ENCODE assay signal across 1 cellular context in genomic region chr4:138898282-138898681, GRCh38.
TF ChIP-seq lines count a peak whose summit lies in the region.

No MANE protein-coding gene starts in this region.

TF ChIP-seq in K562, 482 proteins besides CTCF, POLR2A, EP300 and RAD21 (continued from another document and continues in another):
- TF ChIP-seq ATF3 (IDR thresholded peaks at IDR 0.05), result peak; percentile 82
- TF ChIP-seq ATF3 (CRISPR knock-in tag; conservative IDR thresholded peaks at IDR 0.05), result no peak
- no peak for TF ChIP-seq ZNF518B (CRISPR knock-in tag; IDR thresholded peaks at IDR 0.05)
- no peak for TF ChIP-seq ZNF79 (CRISPR knock-in tag; IDR thresholded peaks at IDR 0.05; ENCODE audit: low read depth)
- TF ChIP-seq ZNF766 (CRISPR knock-in tag; conservative IDR thresholded peaks at IDR 0.05), result no peak
- no peak for TF ChIP-seq ZBTB11 (CRISPR knock-in tag; IDR thresholded peaks at IDR 0.05)
- no peak for TF ChIP-seq ZBTB1 (CRISPR knock-in tag; IDR thresholded peaks at IDR 0.05; ENCODE audit: borderline replicate concordance, low read depth)
- TF ChIP-seq JUND (IDR thresholded peaks at IDR 0.05; ENCODE audit: borderline replicate concordance, low read depth, low read length), result peak; percentile 83; the same call in 1 of the 2 replicates
- peak; percentile 81 for TF ChIP-seq JUND (tag; IDR thresholded peaks at IDR 0.05; ENCODE audit: borderline replicate concordance, low read depth, low read length)
- TF ChIP-seq GTF3C2 (IDR thresholded peaks at IDR 0.05; ENCODE audit: borderline replicate concordance, extremely low read depth, insufficient read length), result no peak
- no peak for TF ChIP-seq NFATC3 (IDR thresholded peaks at IDR 0.05)
- TF ChIP-seq FOXA1 (IDR thresholded peaks at IDR 0.05; ENCODE audit: borderline replicate concordance), result no peak
- TF ChIP-seq ARID3B (CRISPR knock-in tag; IDR thresholded peaks at IDR 0.05; ENCODE audit: borderline replicate concordance), result no peak
- TF ChIP-seq TFE3 (CRISPR knock-in tag; IDR thresholded peaks at IDR 0.05), result no peak
- TF ChIP-seq USF2 (CRISPR knock-in tag; IDR thresholded peaks at IDR 0.05), result no peak
- no peak for TF ChIP-seq BRF1 (IDR thresholded peaks at IDR 0.05; ENCODE audit: borderline replicate concordance, extremely low read depth, insufficient read length)
- TF ChIP-seq HDAC3 (IDR thresholded peaks at IDR 0.05; ENCODE audit: borderline replicate concordance, partially characterized antibody), result no peak
- TF ChIP-seq ZNF780A (CRISPR knock-in tag; IDR thresholded peaks at IDR 0.05), result no peak
- TF ChIP-seq ARID1B (IDR thresholded peaks at IDR 0.05), result peak; percentile 20; the same call in 1 of the 2 replicates
- TF ChIP-seq ZNF431 (CRISPR knock-in tag; IDR thresholded peaks at IDR 0.05), result no peak
- TF ChIP-seq ZNF740 (CRISPR knock-in tag; IDR thresholded peaks at IDR 0.05), result no peak
- no peak for TF ChIP-seq ZNF740 (tag; IDR thresholded peaks at IDR 0.05)
- no peak for TF ChIP-seq NCOR1 (IDR thresholded peaks at IDR 0.05)
- no peak; the same call in 1 of the 2 replicates for TF ChIP-seq MEF2D (tag; conservative IDR thresholded peaks at IDR 0.05; ENCODE audit: low read depth)
- TF ChIP-seq ZNF561 (CRISPR knock-in tag; conservative IDR thresholded peaks at IDR 0.05), result no peak
- no peak for TF ChIP-seq ZNF707 (CRISPR knock-in tag; conservative IDR thresholded peaks at IDR 0.05)
- no peak for TF ChIP-seq CHD1 (IDR thresholded peaks at IDR 0.05; ENCODE audit: low read length)
- no peak for TF ChIP-seq RBM25 (IDR thresholded peaks at IDR 0.05; ENCODE audit: low read depth, low read length, severe bottlenecking)
- no peak for TF ChIP-seq PATZ1 (CRISPR knock-in tag; IDR thresholded peaks at IDR 0.05; ENCODE audit: borderline replicate concordance)
- no peak for TF ChIP-seq SRSF3 (IDR thresholded peaks at IDR 0.05; ENCODE audit: insufficient read depth, low read length)
- no peak for TF ChIP-seq HSF4 (CRISPR knock-in tag; IDR thresholded peaks at IDR 0.05; ENCODE audit: borderline replicate concordance)
- TF ChIP-seq ETV6 (IDR thresholded peaks at IDR 0.05; ENCODE audit: borderline replicate concordance in 1 of 2, low read depth in 2 of 2, low read length in 1 of 2), result no peak
- TF ChIP-seq ETV6 (CRISPR knock-in tag; IDR thresholded peaks at IDR 0.05; ENCODE audit: borderline replicate concordance), result no peak
- no peak for TF ChIP-seq POLR3A (IDR thresholded peaks at IDR 0.05; ENCODE audit: borderline replicate concordance, extremely low read depth, insufficient read depth, insufficient read length)
- TF ChIP-seq ZBTB17 (CRISPR knock-in tag; IDR thresholded peaks at IDR 0.05), result no peak
- no peak for TF ChIP-seq PTTG1 (tag; IDR thresholded peaks at IDR 0.05; ENCODE audit: low read depth)
- no peak for TF ChIP-seq ZNF511 (CRISPR knock-in tag; IDR thresholded peaks at IDR 0.05)
- TF ChIP-seq DPF2 (IDR thresholded peaks at IDR 0.05), result 0 out of 2 replicates have a peak, but pooled peaks have one; percentile 26
- no peak for TF ChIP-seq ZNF668 (CRISPR knock-in tag; IDR thresholded peaks at IDR 0.05)
- no peak for TF ChIP-seq ARID3A (IDR thresholded peaks at IDR 0.05; ENCODE audit: borderline replicate concordance, low read depth, low read length)
- TF ChIP-seq KAT7 (CRISPR knock-in tag; IDR thresholded peaks at IDR 0.05; ENCODE audit: borderline replicate concordance), result no peak
- no peak for TF ChIP-seq KLF13 (tag; IDR thresholded peaks at IDR 0.05; ENCODE audit: borderline replicate concordance, low read depth)
